17 cellular contexts compared by ENCODE assay signal in genomic region chr13:113033498-113033897, GRCh38.
"Had no signal": no experiment of that assay in that cellular context is flagged by ENCODE, and none has a peak within 500 bp of the region (broad histone marks: within the 10 kb centered on the region; RNA-seq: fewer than 3 reads in every experiment).

No MANE protein-coding gene starts in this region.

- H3K9me3 ChIP-seq: colonic mucosa, ovary, right atrium auricular region had no signal

- H3K4me3 ChIP-seq: colonic mucosa, lung, ovary, right atrium auricular region had no signal

- H3K27me3 Mint-ChIP-seq: naive thymus-derived CD4-positive, alpha-beta T cell had no signal

- DNase-seq: colonic mucosa; effector CD4-positive, alpha-beta T cell; endodermal cell; left cardiac atrium; left ventricle myocardium superior; mesenchymal stem cell; naive thymus-derived CD4-positive, alpha-beta T cell; nephron progenitor cell; nucleus accumbens; ovary; small intestine; stimulated activated CD4-positive, alpha-beta T cell treated with anti-CD3 and anti-CD28 coated beads, Interleukin-12 subunit alpha, Interleukin-12 subunit beta, amount 100 ng/mL, for 4 hours; stimulated activated CD4-positive, alpha-beta T cell treated with anti-CD3 and anti-CD28 coated beads, Interleukin-2, amount 100 ng/mL, for 48 hours; stimulated activated naive CD4-positive, alpha-beta T cell treated with Interleukin-2 at 50 U/mL for 16 hours; trophoblast cell had no signal

- ATAC-seq: left cardiac atrium; left ventricle myocardium superior; naive thymus-derived CD4-positive, alpha-beta T cell had no signal

- H3K27me3 ChIP-seq: colonic mucosa, ovary, right atrium auricular region had no signal

- H3K4me3 Mint-ChIP-seq: endodermal cell; naive thymus-derived CD4-positive, alpha-beta T cell; nephron progenitor cell had no signal

- H3K36me3 ChIP-seq: colonic mucosa, ovary, right atrium auricular region had no signal

- H3K4me1 ChIP-seq: colonic mucosa had no signal

- H3K27ac ChIP-seq: colonic mucosa, ovary, right atrium auricular region had no signal

- H3K27ac Mint-ChIP-seq: endodermal cell; naive thymus-derived CD4-positive, alpha-beta T cell; nephron progenitor cell had no signal

- H3K9me3 Mint-ChIP-seq: naive thymus-derived CD4-positive, alpha-beta T cell had no signal
